Comparison of ENCODE assay signal across 10 cellular contexts in genomic region chr12:64450057-64450640, GRCh38. TPM values are rescaled to one million over a fixed set of nuclear protein-coding genes. Genes with fewer than 3 reads are reported as not detected.
DNase-seq lines count a peak whose midpoint lies in the region; ATAC-seq and TF ChIP-seq lines count a peak whose summit lies in the region.
"Had no signal": no experiment of that assay in that cellular context is flagged by ENCODE, and none has a peak within 500 bp of the region (broad histone marks: within the 10 kb centered on the region; RNA-seq: fewer than 3 reads in every experiment).

No MANE protein-coding gene starts in this region.

- H4K20me1 ChIP-seq in PC-9 (ENCODE audit: insufficient read depth): peaks cover 33% of the 10 kb centered on the region

- peak overlapping the region; percentile 87; the same call in 1 of the 2 replicates for H3K27ac ChIP-seq in PC-9

- BruUV-seq in PC-9 (replicated peaks; lab: Mats Ljungman, UMichigan): no TSS peak

- no peaks in the 10 kb centered on the region for H3K9me3 ChIP-seq in PC-9 (ENCODE audit: insufficient read depth, low read depth)

- H3K9me2 ChIP-seq in PC-9 (ENCODE audit: insufficient read depth): no peaks in the 10 kb centered on the region

- H3K27ac Mint-ChIP-seq in activated naive CD4-positive, alpha-beta T cell treated with anti-CD3 and anti-CD28 coated beads, Interleukin-2, amount 50 U/mL, for 24 hours: peak overlapping the region; percentile 79
- peak overlapping the region in 1 of 2 donors; percentile 44 for H3K27ac Mint-ChIP-seq in activated naive CD4-positive, alpha-beta T cell treated with anti-CD3 and anti-CD28 coated beads, Interleukin-2, amount 50 U/mL, for 72 hours
- peak overlapping the region; percentile 95 to 98 for H3K27ac Mint-ChIP-seq in effector memory CD8-positive, alpha-beta T cell
- no peak overlapping the region for H3K27ac Mint-ChIP-seq in stimulated activated naive CD8-positive, alpha-beta T cell treated with anti-CD3 and anti-CD28 coated beads, Interleukin-15, amount 100 ng/mL, for 72 hours

- no peak overlapping the region for H2AFZ ChIP-seq in PC-9

- peaks cover 8% of the 10 kb centered on the region for H3K36me3 Mint-ChIP-seq in activated naive CD4-positive, alpha-beta T cell treated with anti-CD3 and anti-CD28 coated beads, Interleukin-2, amount 50 U/mL, for 24 hours
- peaks cover 15 to 28% of the 10 kb centered on the region in 2 donors for H3K36me3 Mint-ChIP-seq in activated naive CD4-positive, alpha-beta T cell treated with anti-CD3 and anti-CD28 coated beads, Interleukin-2, amount 50 U/mL, for 72 hours
- H3K36me3 Mint-ChIP-seq in effector memory CD8-positive, alpha-beta T cell (ENCODE audit: insufficient read depth): peaks cover 22% of the 10 kb centered on the region

- peaks cover 62% of the 10 kb centered on the region for H3F3A ChIP-seq in PC-9 (ENCODE audit: insufficient read depth, low read depth)

- H3K4me1 ChIP-seq in PC-9 (replicated peaks; ENCODE audit: insufficient read depth): peaks cover 26% of the 10 kb centered on the region

- H3K9me3 Mint-ChIP-seq in activated naive CD4-positive, alpha-beta T cell treated with anti-CD3 and anti-CD28 coated beads, Interleukin-2, amount 50 U/mL, for 24 hours: no peaks in the 10 kb centered on the region
- H3K9me3 Mint-ChIP-seq in activated naive CD4-positive, alpha-beta T cell treated with anti-CD3 and anti-CD28 coated beads, Interleukin-2, amount 50 U/mL, for 72 hours: no peaks in the 10 kb centered on the region
- no peaks in the 10 kb centered on the region for H3K9me3 Mint-ChIP-seq in effector memory CD8-positive, alpha-beta T cell
- H3K9me3 Mint-ChIP-seq in stimulated activated naive CD8-positive, alpha-beta T cell treated with anti-CD3 and anti-CD28 coated beads, Interleukin-15, amount 100 ng/mL, for 72 hours: no peaks in the 10 kb centered on the region

- peaks cover 59% of the 10 kb centered on the region for H3K4me1 Mint-ChIP-seq in activated naive CD4-positive, alpha-beta T cell treated with anti-CD3 and anti-CD28 coated beads, Interleukin-2, amount 50 U/mL, for 24 hours
- H3K4me1 Mint-ChIP-seq in effector memory CD8-positive, alpha-beta T cell (ENCODE audit: low read depth in 2 of 2): peaks cover 21 to 33% of the 10 kb centered on the region in 2 donors
- H3K4me1 Mint-ChIP-seq in stimulated activated naive CD8-positive, alpha-beta T cell treated with anti-CD3 and anti-CD28 coated beads, Interleukin-15, amount 100 ng/mL, for 72 hours: peaks cover 31% of the 10 kb centered on the region

- H3K79me2 ChIP-seq in PC-9 (ENCODE audit: low read depth): peaks cover 28% of the 10 kb centered on the region

- H3K4me3 Mint-ChIP-seq in activated naive CD4-positive, alpha-beta T cell treated with anti-CD3 and anti-CD28 coated beads, Interleukin-2, amount 50 U/mL, for 24 hours: peak overlapping the region; percentile 62
- peak overlapping the region; percentile 91 to 94 for H3K4me3 Mint-ChIP-seq in effector memory CD8-positive, alpha-beta T cell
- H3K4me3 Mint-ChIP-seq in stimulated activated naive CD8-positive, alpha-beta T cell treated with anti-CD3 and anti-CD28 coated beads, Interleukin-15, amount 100 ng/mL, for 72 hours: peak overlapping the region; percentile 26 to 85

- peaks cover 26% of the 10 kb centered on the region for H3K36me3 ChIP-seq in PC-9 (ENCODE audit: low read depth)

- peak overlapping the region; percentile 89 for H3K4me2 ChIP-seq in PC-9

- H3K4me3 ChIP-seq in PC-9: peak overlapping the region; percentile 69; the same call in 1 of the 2 replicates

- no peak for TF ChIP-seq CTCF in PC-9 (conservative IDR thresholded peaks at IDR 0.05)

- POLR2A ChIA-PET in PC-9 (lab: Charles Lee; ENCODE audit: unreplicated experiment): no interaction called here

- no peaks in the 10 kb centered on the region for H3K27me3 ChIP-seq in PC-9 (ENCODE audit: insufficient read depth, low read depth)

- no peaks in the 10 kb centered on the region for H3K27me3 Mint-ChIP-seq in activated naive CD4-positive, alpha-beta T cell treated with anti-CD3 and anti-CD28 coated beads, Interleukin-2, amount 50 U/mL, for 24 hours
- H3K27me3 Mint-ChIP-seq in effector memory CD8-positive, alpha-beta T cell: no peaks in the 10 kb centered on the region
- no peaks in the 10 kb centered on the region for H3K27me3 Mint-ChIP-seq in stimulated activated naive CD8-positive, alpha-beta T cell treated with anti-CD3 and anti-CD28 coated beads, Interleukin-15, amount 100 ng/mL, for 72 hours

- ATAC-seq in activated naive CD4-positive, alpha-beta T cell treated with anti-CD3 and anti-CD28 coated beads, Interleukin-2, amount 50 U/mL, for 72 hours: no peak
- no peak for ATAC-seq in effector memory CD8-positive, alpha-beta T cell (replicated peaks)
- ATAC-seq in stimulated activated naive CD8-positive, alpha-beta T cell treated with anti-CD3 and anti-CD28 coated beads, Interleukin-15, amount 100 ng/mL, for 72 hours: peak; percentile 34

- intact Hi-C loops in PC-9 (cut with micrococcal nuclease; ENCODE audit: unreplicated experiment): loop anchor here (5.0 to 10.0 kb wide), 2 partner anchors 48 to 155 kb away; partner anchors contain the start of gene XPOT

- CTCF ChIA-PET in PC-9 (lab: Charles Lee): interaction anchor here (0.6 kb wide), 1 partner anchor 522 kb away, joined by 22 read pairs; no protein-coding TSS in a partner anchor

- no peak for DNase-seq in activated naive CD4-positive, alpha-beta T cell treated with anti-CD3 and anti-CD28 coated beads, Interleukin-2, amount 50 U/mL, for 72 hours (ENCODE audit: low spot score in 2 of 2)
- DNase-seq in PC-9: no peak
- no peak for DNase-seq in effector memory CD8-positive, alpha-beta T cell
- no peak for DNase-seq in stimulated activated naive CD8-positive, alpha-beta T cell treated with anti-CD3 and anti-CD28 coated beads, Interleukin-15, amount 100 ng/mL, for 72 hours
- no peak for DNase-seq in NCI-H1436 (lab: John Stamatoyannopoulos, UW)
- DNase-seq in NCI-H146 (lab: John Stamatoyannopoulos, UW): no peak
- DNase-seq in SK-N-DZ (ENCODE audit: low spot score): no peak
- DNase-seq: NCI-H1930 had no signal

RNA-seq across cellular contexts. Expression of gene TBK1, which starts 1.8 kb away (rescaled TPM):
- total RNA-seq in activated naive CD4-positive, alpha-beta T cell treated with anti-CD3 and anti-CD28 coated beads, Interleukin-2, amount 50 U/mL, for 72 hours: 10 to 100 TPM; 21.1 to 47.6 TPM
- total RNA-seq in PC-9 (2021): 18.0 and 26.2 TPM in 2 replicates
- 17.4 and 18.7 TPM in 2 replicates for polyA plus RNA-seq in SK-N-DZ (2014; cell fraction: cytosol; rRNA removed)
- polyA plus RNA-seq in SK-N-DZ (2014; cell fraction: nucleus; rRNA removed): 34.7 and 38.8 TPM in 2 replicates

RNA-seq across cellular contexts. Expression of gene XPOT, which starts 46.0 kb away (rescaled TPM):
- 100 to 1,000 TPM; 124 to 138 TPM for total RNA-seq in activated naive CD4-positive, alpha-beta T cell treated with anti-CD3 and anti-CD28 coated beads, Interleukin-2, amount 50 U/mL, for 72 hours
- total RNA-seq in PC-9 (2021): 95.6 and 122 TPM in 2 replicates
- polyA plus RNA-seq in SK-N-DZ (2014; cell fraction: cytosol; rRNA removed): 96.7 and 102 TPM in 2 replicates
- polyA plus RNA-seq in SK-N-DZ (2014; cell fraction: nucleus; rRNA removed): 249 and 255 TPM in 2 replicates

RNA-seq across cellular contexts. Expression of gene C12orf56, which starts 59.6 kb away (rescaled TPM):
- not detected for total RNA-seq in activated naive CD4-positive, alpha-beta T cell treated with anti-CD3 and anti-CD28 coated beads, Interleukin-2, amount 50 U/mL, for 72 hours
- total RNA-seq in PC-9 (2021): not detected in 2 replicates
- polyA plus RNA-seq in SK-N-DZ (2014; cell fraction: cytosol; rRNA removed): not detected in 2 replicates
- polyA plus RNA-seq in SK-N-DZ (2014; cell fraction: nucleus; rRNA removed): not detected in 2 replicates
- total RNA-seq: ureter had no signal

Comparison
In these comparisons a context has a peak if more than half of its experiments do, and no peak if none do; other contexts are left out.
1. H3K27ac Mint-ChIP-seq: peak in activated naive CD4-positive, alpha-beta T cell treated with anti-CD3 and anti-CD28 coated beads, Interleukin-2, amount 50 U/mL, for 24 hours (single experiment) and effector memory CD8-positive, alpha-beta T cell (2 of 2); none in stimulated activated naive CD8-positive, alpha-beta T cell treated with anti-CD3 and anti-CD28 coated beads, Interleukin-15, amount 100 ng/mL, for 72 hours (0 of 2).
2. Peak in every context shown above with its lines, with median percentiles within 50 percentile points of each other: H3K4me3 Mint-ChIP-seq.